ENCODE assay signal across 8 cellular contexts in genomic region chr3:134249935-134250716, GRCh38. TPM values are rescaled to one million over a fixed set of nuclear protein-coding genes. Genes with fewer than 3 reads are reported as not detected.
DNase-seq lines count a peak whose midpoint lies in the region; ATAC-seq and TF ChIP-seq lines count a peak whose summit lies in the region.

No MANE protein-coding gene starts in this region.

- H3K4me3 ChIP-seq in iPS DF 6.9 (ENCODE audit: low read length): peak overlapping the region; percentile 57

- H3K9me3 ChIP-seq in iPS DF 6.9 (ENCODE audit: control insufficient read depth, insufficient read depth, low read length): no peaks in the 10 kb centered on the region

- peak overlapping the region; percentile 95 for H3K4me3 Mint-ChIP-seq in Calu3 (ENCODE audit: low read depth, unreplicated experiment)
- H3K4me3 Mint-ChIP-seq in T-helper 2 cell treated with Interferon-gamma antibody and Interleukin-4, amounts not matched to agents 5 μg/mL and 100 μg/mL, for 36 hours: peak overlapping the region; percentile 77

- no CpG with 5 or more reads among the region's 85 CpGs for WGBS in iPS DF 6.9 (ENCODE audit: insufficient coverage, insufficient read length)

- DNase-seq in Calu3 (peak; percentile 86), HK-2 (ENCODE audit: unreplicated experiment) (peak; percentile 79), astrocyte of the hippocampus (ENCODE audit: low read depth, low spot score) (peak; percentile 82), iPS DF 6.9 (ENCODE audit: low read depth, low spot score) (no peak), sciatic nerve (ENCODE audit: low spot score) (peak; percentile 78), NCI-H774 (lab: John Stamatoyannopoulos, UW) (no peak)
- DNase-seq in T-helper 2 cell treated with Interferon-gamma antibody and Interleukin-4, amounts not matched to agents 5 μg/mL and 100 μg/mL, for 36 hours (ENCODE audit: low spot score): peak; percentile 46

- CTCF ChIA-PET in Calu3 (lab: Charles Lee): interaction anchor here (0.7 to 1.5 kb wide), 5 partner anchors 12 to 224 kb away, joined by 3 to 7 read pairs (median 4); no protein-coding TSS in a partner anchor

- H3K4me1 Mint-ChIP-seq in Calu3 (ENCODE audit: low read depth, unreplicated experiment): peaks cover 44% of the 10 kb centered on the region
- peaks cover 25% of the 10 kb centered on the region for H3K4me1 Mint-ChIP-seq in T-helper 2 cell treated with Interferon-gamma antibody and Interleukin-4, amounts not matched to agents 5 μg/mL and 100 μg/mL, for 36 hours (ENCODE audit: low read depth)

- BruUV-seq in Calu3 (replicated peaks; lab: Mats Ljungman, UMichigan): no TSS peak

- H3K27me3 ChIP-seq in iPS DF 6.9 (ENCODE audit: control insufficient read depth, insufficient read depth, low read length): no peaks in the 10 kb centered on the region

- TF ChIP-seq CTCF in Calu3 (IDR thresholded peaks at IDR 0.05; ENCODE audit: unreplicated experiment): no peak

- H3K4me1 ChIP-seq in iPS DF 6.9 (ENCODE audit: control insufficient read depth, insufficient read depth, low read length): peaks cover 3% of the 10 kb centered on the region

- no peaks in the 10 kb centered on the region for H3K36me3 ChIP-seq in iPS DF 6.9 (ENCODE audit: control insufficient read depth, insufficient read depth, low read length)

- no peaks in the 10 kb centered on the region for H3K27me3 Mint-ChIP-seq in Calu3 (ENCODE audit: unreplicated experiment)
- peaks cover 46% of the 10 kb centered on the region for H3K27me3 Mint-ChIP-seq in T-helper 2 cell treated with Interferon-gamma antibody and Interleukin-4, amounts not matched to agents 5 μg/mL and 100 μg/mL, for 36 hours (ENCODE audit: low read depth)

- peak overlapping the region; percentile 97 for H3K27ac Mint-ChIP-seq in Calu3 (ENCODE audit: unreplicated experiment)
- H3K27ac Mint-ChIP-seq in T-helper 2 cell treated with Interferon-gamma antibody and Interleukin-4, amounts not matched to agents 5 μg/mL and 100 μg/mL, for 36 hours: peak overlapping the region; percentile 73

- peaks cover 6% of the 10 kb centered on the region for H3K9me3 Mint-ChIP-seq in Calu3 (ENCODE audit: low read depth, unreplicated experiment)
- H3K9me3 Mint-ChIP-seq in T-helper 2 cell treated with Interferon-gamma antibody and Interleukin-4, amounts not matched to agents 5 μg/mL and 100 μg/mL, for 36 hours: no peaks in the 10 kb centered on the region

- H3K27ac ChIP-seq in iPS DF 6.9 (ENCODE audit: low read length): no peak overlapping the region

- intact Hi-C loops in Calu3 (cut with micrococcal nuclease; ENCODE audit: unreplicated experiment): no loop called here
- intact Hi-C loops in sciatic nerve (cut with DNase I): no loop called here

- peaks cover 35% of the 10 kb centered on the region for H3K36me3 Mint-ChIP-seq in Calu3 (ENCODE audit: insufficient read depth, unreplicated experiment)
- H3K36me3 Mint-ChIP-seq in T-helper 2 cell treated with Interferon-gamma antibody and Interleukin-4, amounts not matched to agents 5 μg/mL and 100 μg/mL, for 36 hours (ENCODE audit: low read depth): peaks cover 3% of the 10 kb centered on the region

- peak; percentile 46 for ATAC-seq in GM21360 (IDR thresholded peaks at IDR 0.05; ENCODE audit: unreplicated experiment)
- peak; percentile 71 for ATAC-seq in sciatic nerve

RNA-seq across cellular contexts. Expression of gene RYK, which starts 0.5 kb away (rescaled TPM):
- total RNA-seq in Calu3 (2022): 109 and 135 TPM in 2 replicates
- 60.9 TPM for total RNA-seq in sciatic nerve

Comparison
In these comparisons a context has a peak if more than half of its experiments do, and no peak if none do; other contexts are left out.
1. DNase-seq: peak in Calu3 (single experiment), HK-2 (single experiment), T-helper 2 cell treated with Interferon-gamma antibody and Interleukin-4, amounts not matched to agents 5 μg/mL and 100 μg/mL, for 36 hours (single experiment), astrocyte of the hippocampus (single experiment) and sciatic nerve (single experiment); none in iPS DF 6.9 (single experiment) and NCI-H774 (single experiment).